1 cellular context compared by ENCODE assay signal in the genomic region with DNA sequence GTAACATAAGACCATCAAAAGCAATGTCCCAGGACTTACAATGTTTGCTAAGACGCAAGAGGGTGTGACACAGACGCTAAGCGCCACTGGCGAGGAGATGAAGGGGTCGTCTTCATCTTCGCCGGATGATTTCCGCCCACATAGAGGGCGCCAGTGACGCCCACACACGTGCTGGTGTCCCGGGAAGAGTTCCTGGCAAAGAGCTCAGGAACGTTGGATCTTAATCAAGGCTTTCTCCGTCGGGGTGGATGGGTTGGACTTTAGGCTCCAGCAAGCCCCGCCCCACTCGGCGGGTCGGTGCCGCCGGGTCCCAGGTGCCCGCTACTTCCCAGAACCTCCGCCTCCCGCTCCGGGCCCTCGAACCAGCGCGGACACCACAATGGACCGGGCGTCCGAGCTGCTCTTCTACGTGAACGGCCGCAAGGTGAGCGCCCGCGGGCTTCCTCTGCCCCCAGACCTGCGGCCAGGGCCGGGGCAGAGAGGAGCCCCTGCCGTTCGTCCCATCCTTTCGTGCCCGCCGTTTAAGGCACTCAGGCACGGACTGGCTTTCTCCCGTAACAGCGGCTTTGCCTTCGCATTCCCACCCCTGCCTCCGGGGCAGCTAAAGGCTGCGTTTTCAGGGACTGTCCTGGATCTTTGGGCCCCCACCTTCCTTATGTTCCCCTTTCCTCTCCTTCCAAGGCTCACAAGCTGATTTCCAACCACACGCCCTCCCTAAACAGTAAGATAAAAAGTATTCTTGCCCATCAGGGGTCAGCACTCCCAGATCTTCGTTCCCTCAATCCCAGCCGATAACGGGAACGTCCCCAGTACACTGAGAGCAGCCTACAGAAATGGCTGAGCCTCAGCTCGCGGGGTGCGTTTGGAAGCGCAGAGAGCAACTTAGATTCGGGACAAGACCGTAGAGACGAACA.
TF ChIP-seq lines count a peak whose summit lies in the region.

TSS of gene AOX1 (plus strand) at position 285 of the 914 bp plus-strand sequence. CDS start at position 380, 95 bp downstream.

TF ChIP-seq in HCT116, 20 proteins besides CTCF, POLR2A, EP300 and RAD21 (continued from another document):
- TF ChIP-seq TCF7L2 (IDR thresholded peaks at IDR 0.05; ENCODE audit: borderline replicate concordance, extremely low read depth, insufficient read depth, insufficient read length) (no peak), ZFX (IDR thresholded peaks at IDR 0.05) (no peak), EZH2phosphoT487 (IDR thresholded peaks at IDR 0.05; ENCODE audit: borderline replicate concordance) (no peak)
TF ChIP-seq in HCT116: peak in this region for 1.
